ENCODE assay signal across 8 cellular contexts in genomic region chr4:127126718-127127117, GRCh38.
"Had no signal": no experiment of that assay in that cellular context is flagged by ENCODE, and none has a peak within 500 bp of the region (broad histone marks: within the 10 kb centered on the region; RNA-seq: fewer than 3 reads in every experiment).

No MANE protein-coding gene starts in this region.

- H3K27ac ChIP-seq: HL-60 had no signal

- H3K4me3 ChIP-seq: K562 had no signal

- ATAC-seq: HepG2, K562 had no signal

- DNase-seq: GOT3, H9, HCEC 1CT, KG1 had no signal

- FAIRE-seq: H54, HepG2 had no signal
